Comparison of ENCODE assay signal across 22 cellular contexts in genomic region chr2:141611-142010, GRCh38.
"Had no signal": no experiment of that assay in that cellular context is flagged by ENCODE, and none has a peak within 500 bp of the region (broad histone marks: within the 10 kb centered on the region; RNA-seq: fewer than 3 reads in every experiment).

No MANE protein-coding gene starts in this region.

- H3K4me3 Mint-ChIP-seq: naive B cell; nephron progenitor cell; stimulated activated memory B cell treated with anti-CD40 and anti-IgM and Interleukin-4, amounts not matched to agents 10 μg/mL and 1 μg/mL and 100 μg/mL, for 72 hours; stimulated activated naive CD8-positive, alpha-beta T cell treated with anti-CD3 and anti-CD28 coated beads, Interleukin-15, Interleukin-2, amounts not matched to agents 100 ng/mL and 50 ng/mL, for 24 hours had no signal

- H3K79me2 ChIP-seq: parathyroid adenoma had no signal

- DNase-seq: effector CD8-positive, alpha-beta T cell; heart left ventricle; islet precursor cell; left ventricle myocardium inferior; lower lobe of right lung; mesenchymal stem cell; midbrain; naive B cell; nephron progenitor cell; psoas muscle; retina; spleen; stimulated activated CD4-positive, alpha-beta T cell treated with anti-CD3 and anti-CD28 coated beads, Interleukin-1b, Interleukin-23, amount 100 ng/mL, for 48 hours; stimulated activated CD4-positive, alpha-beta T cell treated with anti-CD3 and anti-CD28 coated beads, Interleukin-4, amount 100 ng/mL, for 24 hours; tibial artery had no signal

- H3K36me3 Mint-ChIP-seq: naive B cell; stimulated activated memory B cell treated with anti-CD40 and anti-IgM and Interleukin-4, amounts not matched to agents 10 μg/mL and 1 μg/mL and 100 μg/mL, for 72 hours had no signal

- ATAC-seq: heart left ventricle; psoas muscle; sciatic nerve; stimulated activated memory B cell treated with anti-CD40 and anti-IgM and Interleukin-4, amounts not matched to agents 10 μg/mL and 1 μg/mL and 100 μg/mL, for 72 hours had no signal

- H3K9ac ChIP-seq: parathyroid adenoma had no signal

- H3K4me1 Mint-ChIP-seq: naive B cell; stimulated activated memory B cell treated with anti-CD40 and anti-IgM and Interleukin-4, amounts not matched to agents 10 μg/mL and 1 μg/mL and 100 μg/mL, for 72 hours had no signal

- H3K36me3 ChIP-seq: heart left ventricle, left ventricle myocardium inferior, lower lobe of right lung, spleen, tibial artery, upper lobe of left lung, uterus had no signal

- H3K4me1 ChIP-seq: heart left ventricle, left ventricle myocardium inferior, lower lobe of right lung, parathyroid adenoma, psoas muscle, spleen, tibial artery, upper lobe of left lung, uterus had no signal

- H3K9me3 Mint-ChIP-seq: naive B cell; stimulated activated memory B cell treated with anti-CD40 and anti-IgM and Interleukin-4, amounts not matched to agents 10 μg/mL and 1 μg/mL and 100 μg/mL, for 72 hours; stimulated activated naive CD8-positive, alpha-beta T cell treated with anti-CD3 and anti-CD28 coated beads, Interleukin-15, Interleukin-2, amounts not matched to agents 100 ng/mL and 50 ng/mL, for 24 hours had no signal

- H3K9me3 ChIP-seq: heart left ventricle, left ventricle myocardium inferior, lower lobe of right lung, psoas muscle, spleen, tibial artery, upper lobe of left lung, uterus had no signal

- H3K4me3 ChIP-seq: coronary artery, heart left ventricle, left ventricle myocardium inferior, lower lobe of right lung, psoas muscle, spleen, tibial artery, upper lobe of left lung, uterus had no signal

- H3K27ac Mint-ChIP-seq: naive B cell; nephron progenitor cell; stimulated activated memory B cell treated with anti-CD40 and anti-IgM and Interleukin-4, amounts not matched to agents 10 μg/mL and 1 μg/mL and 100 μg/mL, for 72 hours; stimulated activated naive CD8-positive, alpha-beta T cell treated with anti-CD3 and anti-CD28 coated beads, Interleukin-15, Interleukin-2, amounts not matched to agents 100 ng/mL and 50 ng/mL, for 24 hours had no signal

- H3K27ac ChIP-seq: coronary artery, heart left ventricle, left ventricle myocardium inferior, lower lobe of right lung, parathyroid adenoma, psoas muscle, spleen, tibial artery, upper lobe of left lung, uterus had no signal

- H2AFZ ChIP-seq: parathyroid adenoma had no signal

- H3K27me3 ChIP-seq: upper lobe of left lung, uterus had no signal
